In genomic region chr18:49858309-49859005, GRCh38 we compare ENCODE assay signal across 8 cellular contexts. TPM values are rescaled to one million over a fixed set of nuclear protein-coding genes. Genes with fewer than 3 reads are reported as not detected.
DNase-seq lines count a peak whose midpoint lies in the region; ATAC-seq lines count a peak whose summit lies in the region.

No MANE protein-coding gene starts in this region.

- CTCF ChIA-PET in activated CD8-positive, alpha-beta T cell treated with anti-CD3 and anti-CD28 coated beads, Interleukin-2, amount 10 ng/mL, durations not matched to agents 7 days and 5 days (lab: Charles Lee) = interaction anchor here (0.6 to 7.8 kb wide), 25 partner anchors 8 to 499 kb away, joined by 3 to 61 read pairs (median 5); partner anchors contain the start of gene LIPG

- H3K27me3 Mint-ChIP-seq in activated CD8-positive, alpha-beta T cell treated with anti-CD3 and anti-CD28 coated beads, Interleukin-2, amount 10 ng/mL, durations not matched to agents 7 days and 5 days (ENCODE audit: low read depth) = no peaks in the 10 kb centered on the region
- H3K27me3 Mint-ChIP-seq in effector memory CD8-positive, alpha-beta T cell = peaks cover 0 to 12% of the 10 kb centered on the region in 2 donors

- H3K18ac ChIP-seq in mesendoderm (ENCODE audit: low read length) = peak overlapping the region; percentile 51

- H3K27ac ChIP-seq in GM23248 = no peak overlapping the region
- H3K27ac ChIP-seq in mesendoderm (ENCODE audit: low read depth, low read length) = no peak overlapping the region

- DNase-seq in AG20443 (ENCODE audit: low spot score) = peak; percentile 87
- peak; percentile 77 for DNase-seq in GM23248
- DNase-seq in NCI-H526 treated with DMSO at 0.1 percent for 48 hours (lab: John Stamatoyannopoulos, UW) = peak; percentile 17
- peak; percentile 71 for DNase-seq in activated CD8-positive, alpha-beta T cell treated with anti-CD3 and anti-CD28 coated beads, Interleukin-2, amount 10 ng/mL, durations not matched to agents 7 days and 5 days
- DNase-seq in effector memory CD8-positive, alpha-beta T cell = peak; percentile 52 to 59 (median 53)
- DNase-seq in mesendoderm = peak; percentile 84
- peak; percentile 3 to 30 for DNase-seq in stimulated activated CD8-positive, alpha-beta memory T cell treated with anti-CD3 and anti-CD28 coated beads, Interleukin-4, amount 100 ng/mL, for 4 hours (ENCODE audit: low read depth in 2 of 2, low spot score in 1 of 2)

- H3K4me2 ChIP-seq in GM23248 (ENCODE audit: unreplicated experiment) (peak overlapping the region; percentile 3), mesendoderm (ENCODE audit: low read length) (no peak overlapping the region)

- peak overlapping the region; percentile 58 for H3K56ac ChIP-seq in mesendoderm (ENCODE audit: low read length)

- no peak overlapping the region for H3K4ac ChIP-seq in mesendoderm (ENCODE audit: low read depth, low read length)

- H3F3A ChIP-seq in GM23248 (ENCODE audit: insufficient read depth) = no peaks in the 10 kb centered on the region

- POLR2A ChIA-PET in activated CD8-positive, alpha-beta T cell treated with anti-CD3 and anti-CD28 coated beads, Interleukin-2, amount 10 ng/mL, durations not matched to agents 7 days and 5 days (lab: Charles Lee) = interaction anchor here (1.4 kb wide), 1 partner anchor 39 kb away, joined by 3 read pairs; no protein-coding TSS in a partner anchor

- H3K9me3 Mint-ChIP-seq in activated CD8-positive, alpha-beta T cell treated with anti-CD3 and anti-CD28 coated beads, Interleukin-2, amount 10 ng/mL, durations not matched to agents 7 days and 5 days (ENCODE audit: insufficient read depth) = no peaks in the 10 kb centered on the region
- no peaks in the 10 kb centered on the region for H3K9me3 Mint-ChIP-seq in effector memory CD8-positive, alpha-beta T cell

- 37% methylated on average over 11 of the region's 11 CpGs for WGBS in GM23248 (ENCODE audit: low coverage in 1 of 2, low lambda C conversion rate in 2 of 2, missing lambda C conversion rate in 2 of 2), 2 experiments
- WGBS in mesendoderm (ENCODE audit: extremely low coverage, insufficient coverage, low lambda C conversion rate) = no CpG with 5 or more reads among the region's 11 CpGs

- no peaks in the 10 kb centered on the region for H3K9me2 ChIP-seq in GM23248 (ENCODE audit: insufficient read depth)

- H2BK120ac ChIP-seq in mesendoderm (ENCODE audit: low read depth, low read length) = no peak overlapping the region

- H3K9ac ChIP-seq in GM23248 (no peak overlapping the region), mesendoderm (ENCODE audit: low read length) (peak overlapping the region; percentile 29)

- no peaks in the 10 kb centered on the region for H3K9me3 ChIP-seq in GM23248 (ENCODE audit: low read depth)

- no peak overlapping the region for H3K4me3 ChIP-seq in GM23248
- no peak overlapping the region for H3K4me3 ChIP-seq in mesendoderm (ENCODE audit: low read length)

- H4K20me1 ChIP-seq in GM23248 (ENCODE audit: insufficient read depth) = no peaks in the 10 kb centered on the region

- peak overlapping the region; percentile 60 for H4K5ac ChIP-seq in mesendoderm (ENCODE audit: low read length)

- H2BK5ac ChIP-seq in mesendoderm (ENCODE audit: low read length) = no peak overlapping the region

- no peaks in the 10 kb centered on the region for H3K36me3 ChIP-seq in GM23248 (ENCODE audit: low read depth)
- peaks cover 1% of the 10 kb centered on the region for H3K36me3 ChIP-seq in mesendoderm (ENCODE audit: control insufficient read depth, insufficient read depth, low read length)

- no peaks in the 10 kb centered on the region for H3K79me1 ChIP-seq in mesendoderm (ENCODE audit: low read length)

- H3K27ac Mint-ChIP-seq in activated CD8-positive, alpha-beta T cell treated with anti-CD3 and anti-CD28 coated beads, Interleukin-2, amount 10 ng/mL, durations not matched to agents 7 days and 5 days = no peak overlapping the region
- peak overlapping the region in 1 of 2 donors; percentile 38 for H3K27ac Mint-ChIP-seq in effector memory CD8-positive, alpha-beta T cell

- in situ Hi-C loops in GM23248 (cut with MboI) = loop anchor here (5.0 to 10.0 kb wide), 2 partner anchors 56 to 346 kb away; no protein-coding TSS in a partner anchor

- H2AFZ ChIP-seq in GM23248 = peak overlapping the region; percentile 33

- peak; percentile 47 for ATAC-seq in activated CD8-positive, alpha-beta T cell treated with anti-CD3 and anti-CD28 coated beads, Interleukin-2, amount 10 ng/mL, durations not matched to agents 7 days and 5 days
- ATAC-seq in effector memory CD8-positive, alpha-beta T cell (replicated peaks) = peak; percentile 37
- ATAC-seq in GM21423 (IDR thresholded peaks at IDR 0.05; ENCODE audit: unreplicated experiment) = no peak

- no peak overlapping the region for H3K23ac ChIP-seq in mesendoderm (ENCODE audit: low read length)

- H3K4me3 Mint-ChIP-seq in activated CD8-positive, alpha-beta T cell treated with anti-CD3 and anti-CD28 coated beads, Interleukin-2, amount 10 ng/mL, durations not matched to agents 7 days and 5 days = no peak overlapping the region
- H3K4me3 Mint-ChIP-seq in effector memory CD8-positive, alpha-beta T cell = no peak overlapping the region

- no peak overlapping the region for H2BK15ac ChIP-seq in mesendoderm (replicated peaks; ENCODE audit: low read depth)

- H3K27me3 ChIP-seq in GM23248 (replicated peaks; ENCODE audit: insufficient read depth) = no peaks in the 10 kb centered on the region; the same call in 1 of the 2 replicates
- no peaks in the 10 kb centered on the region for H3K27me3 ChIP-seq in mesendoderm (ENCODE audit: insufficient read depth, low read length, poor library complexity)

- H3K79me2 ChIP-seq in GM23248 (ENCODE audit: insufficient read depth) (no peaks in the 10 kb centered on the region), mesendoderm (ENCODE audit: control insufficient read depth, insufficient read depth, low read length) (no peaks in the 10 kb centered on the region)

- H4K8ac ChIP-seq in mesendoderm (ENCODE audit: low read depth, low read length) = no peak overlapping the region

- no peak overlapping the region for H2AK5ac ChIP-seq in mesendoderm (ENCODE audit: low read length)

- H3K4me1 ChIP-seq in GM23248 (ENCODE audit: insufficient read depth) (peaks cover 4% of the 10 kb centered on the region; the same call in 1 of the 2 replicates), mesendoderm (ENCODE audit: control insufficient read depth, low read depth, low read length) (peaks cover 3% of the 10 kb centered on the region)

- no peaks in the 10 kb centered on the region for H3K4me1 Mint-ChIP-seq in activated CD8-positive, alpha-beta T cell treated with anti-CD3 and anti-CD28 coated beads, Interleukin-2, amount 10 ng/mL, durations not matched to agents 7 days and 5 days (ENCODE audit: low read depth)
- H3K4me1 Mint-ChIP-seq in effector memory CD8-positive, alpha-beta T cell (ENCODE audit: low read depth in 2 of 2) = peaks cover 4 to 7% of the 10 kb centered on the region in 2 donors

- no peaks in the 10 kb centered on the region for H3K36me3 Mint-ChIP-seq in activated CD8-positive, alpha-beta T cell treated with anti-CD3 and anti-CD28 coated beads, Interleukin-2, amount 10 ng/mL, durations not matched to agents 7 days and 5 days (ENCODE audit: low read depth)
- no peaks in the 10 kb centered on the region for H3K36me3 Mint-ChIP-seq in effector memory CD8-positive, alpha-beta T cell (ENCODE audit: insufficient read depth)

RNA-seq across cellular contexts. Expression of gene ACAA2, which starts 45.1 kb away (rescaled TPM):
- total RNA-seq in GM23248 (2014; rRNA removed; shearing (Covaris generic)) = 50.3 and 55.6 TPM in 2 replicates
- 94.8 and 99.6 TPM in 2 replicates for polyA plus RNA-seq in GM23248 (2016; fragmentation: Nextera tagmentation; extraction: Ambion mirVana)
- total RNA-seq in activated CD8-positive, alpha-beta T cell treated with anti-CD3 and anti-CD28 coated beads, Interleukin-2, amount 10 ng/mL, durations not matched to agents 7 days and 5 days = 100 to 1,000 TPM; 118 to 120 TPM
- polyA plus RNA-seq in mesendoderm (2013, experiment 1 of 2) = 82.8 TPM
- polyA plus RNA-seq in mesendoderm (2013, experiment 2 of 2) = 80.7 TPM

Comparison
In these comparisons a context has a peak if more than half of its experiments do, and no peak if none do; other contexts are left out.
1. DNase-seq: peak in every context shown above with its lines; median percentile 87 in AG20443; 84 in mesendoderm; 77 in GM23248; 71 in activated CD8-positive, alpha-beta T cell treated with anti-CD3 and anti-CD28 coated beads, Interleukin-2, amount 10 ng/mL, durations not matched to agents 7 days and 5 days; 53 in effector memory CD8-positive, alpha-beta T cell; 17 in NCI-H526 treated with DMSO at 0.1 percent for 48 hours; 16 in stimulated activated CD8-positive, alpha-beta memory T cell treated with anti-CD3 and anti-CD28 coated beads, Interleukin-4, amount 100 ng/mL, for 4 hours.